Comparison of ENCODE assay signal across 14 cellular contexts in genomic region chr12:45671254-45671653, GRCh38. TPM values are rescaled to one million over a fixed set of nuclear protein-coding genes. Genes with fewer than 3 reads are reported as not detected.
DNase-seq lines count a peak whose midpoint lies in the region; TF ChIP-seq lines count a peak whose summit lies in the region.
"Had no signal": no experiment of that assay in that cellular context is flagged by ENCODE, and none has a peak within 500 bp of the region (broad histone marks: within the 10 kb centered on the region; RNA-seq: fewer than 3 reads in every experiment).

No MANE protein-coding gene starts in this region.

- H3K9me2 ChIP-seq in SK-N-SH = no peaks in the 10 kb centered on the region

- TF ChIP-seq POLR2A in sigmoid colon (IDR thresholded peaks at IDR 0.05) = no peak

- TF ChIP-seq CTCF in SK-N-SH (IDR thresholded peaks at IDR 0.05) = no peak
- TF ChIP-seq CTCF in fibroblast of villous mesenchyme (IDR thresholded peaks at IDR 0.05; ENCODE audit: insufficient read depth, low read depth, low read length) = no peak
- TF ChIP-seq CTCF in sigmoid colon (IDR thresholded peaks at IDR 0.05) = no peak

- peaks cover 4% of the 10 kb centered on the region for H3F3A ChIP-seq in SK-N-SH (replicated peaks; ENCODE audit: insufficient read depth)

- no peak overlapping the region for H3K9ac ChIP-seq in SK-N-SH

- H3K27me3 ChIP-seq in SK-N-SH (ENCODE audit: insufficient read depth) = no peaks in the 10 kb centered on the region
- no peaks in the 10 kb centered on the region for H3K27me3 ChIP-seq in sigmoid colon

- POLR2A ChIA-PET in SK-N-SH (lab: Yijun Ruan, JAX) = no interaction called here

- no peak overlapping the region for H2AFZ ChIP-seq in SK-N-SH (ENCODE audit: low read depth)

- H3K9me3 ChIP-seq in SK-N-SH = no peaks in the 10 kb centered on the region
- H3K9me3 ChIP-seq in sigmoid colon = no peaks in the 10 kb centered on the region
- H3K9me3 ChIP-seq: esophagus squamous epithelium had no signal

- CTCF ChIA-PET in SK-N-SH (lab: Yijun Ruan, JAX) = no interaction called here

- intact Hi-C loops in sigmoid colon (cut with DNase I) = no loop called here

- 76% methylated on average over 3 of the region's 3 CpGs for WGBS in SK-N-SH (ENCODE audit: low lambda C conversion rate)
- WGBS in sigmoid colon, 2 donors = 91 to 97% methylated on average over 3 of the region's 3 CpGs

- H4K20me1 ChIP-seq in SK-N-SH (ENCODE audit: insufficient read depth) = no peaks in the 10 kb centered on the region

- H3K4me3 ChIP-seq in SK-N-SH (ENCODE audit: low read depth in 2 of 2, low read length in 1 of 2) = no peak overlapping the region
- no peak overlapping the region for H3K4me3 ChIP-seq in fibroblast of villous mesenchyme (ENCODE audit: low read depth, low read length)
- no peak overlapping the region for H3K4me3 ChIP-seq in sigmoid colon
- H3K4me3 ChIP-seq: esophagus squamous epithelium had no signal

- H3K27ac ChIP-seq in SK-N-SH (ENCODE audit: low read depth in 2 of 2, low read length in 1 of 2) (no peak overlapping the region), sigmoid colon (peak overlapping the region in 3 of 4 donors; percentile 5 to 70 (median 43))
- H3K27ac ChIP-seq: esophagus squamous epithelium had no signal

- no peak overlapping the region for H3K4me2 ChIP-seq in SK-N-SH

- no peak for TF ChIP-seq EP300 in SK-N-SH (IDR thresholded peaks at IDR 0.05; ENCODE audit: borderline replicate concordance in 1 of 2, low read depth in 1 of 2, low read length in 1 of 2)
- TF ChIP-seq EP300 in sigmoid colon (IDR thresholded peaks at IDR 0.05) = no peak

- H3K4me1 ChIP-seq in SK-N-SH (ENCODE audit: control insufficient read depth in 1 of 2, insufficient read depth in 2 of 2, low read depth in 1 of 2, low read length in 1 of 2) (0 out of 4 replicates have a peak, but pooled peaks cover 0 to 3% of the 10 kb centered on the region in 2 experiments), sigmoid colon (peaks cover 0 to 45% (median 23%) of the 10 kb centered on the region in 4 donors)

- H3K79me2 ChIP-seq in SK-N-SH (ENCODE audit: insufficient read depth) = no peaks in the 10 kb centered on the region

- no peak for TF ChIP-seq RAD21 in SK-N-SH (IDR thresholded peaks at IDR 0.05; ENCODE audit: low read length)

- no peaks in the 10 kb centered on the region for H3K36me3 ChIP-seq in SK-N-SH (replicated peaks in 1 of 2; ENCODE audit: control insufficient read depth in 1 of 2, insufficient read depth in 2 of 2, low read length in 1 of 2)
- no peaks in the 10 kb centered on the region for H3K36me3 ChIP-seq in sigmoid colon
- H3K36me3 ChIP-seq: esophagus squamous epithelium had no signal

- DNase-seq in EL (peak; percentile 79), SK-N-SH (no peak), fibroblast of villous mesenchyme (ENCODE audit: low read depth) (peak; percentile 57), sigmoid colon (no peak), RKO (ENCODE audit: low spot score) (no peak)
- no peak for DNase-seq in stimulated activated CD4-positive, alpha-beta T cell treated with anti-CD3 and anti-CD28 coated beads, Interleukin-12 subunit alpha, Interleukin-12 subunit beta, amount 100 ng/mL, for 4 hours
- DNase-seq in effector CD8-positive, alpha-beta T cell (lab: John Stamatoyannopoulos, UW) = no peak
- DNase-seq in activated T-cell treated with anti-CD3 and anti-CD28 coated beads, Interleukin-2, amount 50 U/mL, for 1 hour = no peak
- DNase-seq: activated CD4-positive, alpha-beta memory T cell treated with anti-CD3 and anti-CD28 coated beads, Interleukin-2, amount 10 ng/mL, durations not matched to agents 7 days and 5 days; activated gamma-delta T cell; esophagus squamous epithelium; H9; naive B cell; substantia nigra had no signal

TF ChIP-seq in SK-N-SH, 30 proteins besides CTCF, POLR2A, EP300 and RAD21:
- no peak for TF ChIP-seq NRF1 (IDR thresholded peaks at IDR 0.05; ENCODE audit: low read depth, low read length)
- TF ChIP-seq MXI1 (IDR thresholded peaks at IDR 0.05; ENCODE audit: low read depth, low read length) = no peak
- TF ChIP-seq MEF2A (IDR thresholded peaks at IDR 0.05; ENCODE audit: borderline replicate concordance, low read depth) = peak; percentile 42; the same call in 1 of the 2 replicates
- TF ChIP-seq USF1 (IDR thresholded peaks at IDR 0.05; ENCODE audit: borderline replicate concordance, low read depth) = no peak

RNA-seq across cellular contexts. Expression of gene ARID2, which starts 58.3 kb away (rescaled TPM):
- 5.9 and 8.0 TPM in 2 replicates for polyA plus RNA-seq in SK-N-SH (2012; rRNA removed)
- 5.7 and 6.6 TPM in 2 replicates for polyA plus RNA-seq in SK-N-SH (2012; cell fraction: cytosol; rRNA removed)
- polyA plus RNA-seq in SK-N-SH (2012; cell fraction: nucleus; rRNA removed) = 6.1 and 15.6 TPM in 2 replicates
- 19.3 and 25.0 TPM in 2 replicates for total RNA-seq in fibroblast of villous mesenchyme
- total RNA-seq in sigmoid colon = 10 to 100 TPM; 31.0 to 42.4 (median 37.4) TPM
- polyA plus RNA-seq in sigmoid colon = 1 to 10 TPM; 3.2 to 6.5 (median 3.6) TPM

Comparison
In these comparisons a context has a peak if more than half of its experiments do, and no peak if none do; other contexts are left out.
1. DNase-seq: peak in EL (single experiment) and fibroblast of villous mesenchyme (single experiment); none in SK-N-SH (single experiment), sigmoid colon (single experiment), stimulated activated CD4-positive, alpha-beta T cell treated with anti-CD3 and anti-CD28 coated beads, Interleukin-12 subunit alpha, Interleukin-12 subunit beta, amount 100 ng/mL, for 4 hours (single experiment), effector CD8-positive, alpha-beta T cell (single experiment), activated T-cell treated with anti-CD3 and anti-CD28 coated beads, Interleukin-2, amount 50 U/mL, for 1 hour (single experiment) and RKO (single experiment).
2. H3K27ac ChIP-seq: peak in sigmoid colon (3 of 4); none in SK-N-SH (0 of 2).